8 cellular contexts compared by ENCODE assay signal in genomic region chr14:35384386-35385041, GRCh38. TPM values are rescaled to one million over a fixed set of nuclear protein-coding genes. Genes with fewer than 3 reads are reported as not detected.
DNase-seq lines count a peak whose midpoint lies in the region; ATAC-seq, FAIRE-seq and TF ChIP-seq lines count a peak whose summit lies in the region.

No MANE protein-coding gene starts in this region.

- TF ChIP-seq CTCF in PC-3 (conservative IDR thresholded peaks at IDR 0.05; ENCODE audit: low read depth, low read length) (no peak), endothelial cell of umbilical vein (IDR thresholded peaks at IDR 0.05; ENCODE audit: extremely low read depth in 1 of 2, insufficient read depth in 1 of 2, low read depth in 1 of 2, low read length in 2 of 2) (peak; percentile 10 to 15), thyroid gland (IDR thresholded peaks at IDR 0.05) (no peak), GM10266 (IDR thresholded peaks at IDR 0.05; ENCODE audit: control insufficient read depth, insufficient read depth, low read depth, missing control alignments) (no peak)

- BruUV-seq in PC-3 (replicated peaks; lab: Mats Ljungman, UMichigan): no TSS peak
- no TSS peak for BruUV-seq in endothelial cell of umbilical vein (replicated peaks; lab: Mats Ljungman, UMichigan)

- H3K9me2 ChIP-seq in PC-3 (replicated peaks; ENCODE audit: low read length): no peaks in the 10 kb centered on the region

- POLR2A ChIA-PET in PC-3 (lab: Charles Lee; ENCODE audit: unreplicated experiment) (no interaction called here), endothelial cell of umbilical vein (lab: Charles Lee) (interaction anchor here (1.2 to 2.3 kb wide), 2 partner anchors 10 to 20 kb away, joined by 7 to 8 read pairs; partner anchors contain the start of gene NFKBIA)

- H3K27me3 ChIP-seq in PC-3 (ENCODE audit: low read length) (no peaks in the 10 kb centered on the region), endothelial cell of umbilical vein (ENCODE audit: control insufficient read depth in 2 of 2, insufficient read depth in 2 of 2, low read length in 2 of 2) (no peaks in the 10 kb centered on the region), thyroid gland (no peaks in the 10 kb centered on the region)

- H3K27ac ChIP-seq in PC-3 (ENCODE audit: low read length) (no peak overlapping the region), endothelial cell of umbilical vein (ENCODE audit: insufficient read depth, low read depth, low read length) (peak overlapping the region; percentile 80), mesodermal cell (ENCODE audit: low read depth, low read length, severe bottlenecking) (peak overlapping the region; percentile 69), thyroid gland (peak overlapping the region; percentile 51 to 91 (median 89))

- no peaks in the 10 kb centered on the region for H3K9me3 ChIP-seq in PC-3 (ENCODE audit: low read length)
- H3K9me3 ChIP-seq in endothelial cell of umbilical vein (replicated peaks; ENCODE audit: control insufficient read depth, insufficient read depth, low read length): no peaks in the 10 kb centered on the region
- no peaks in the 10 kb centered on the region for H3K9me3 ChIP-seq in mesodermal cell (ENCODE audit: control insufficient read depth, low read length)
- H3K9me3 ChIP-seq in thyroid gland: no peaks in the 10 kb centered on the region

- H3K9ac ChIP-seq in PC-3 (ENCODE audit: low read length) (no peak overlapping the region), endothelial cell of umbilical vein (replicated peaks; ENCODE audit: extremely low read depth, insufficient read depth, low read length) (peak overlapping the region; percentile 40)

- no peaks in the 10 kb centered on the region for H3K36me3 ChIP-seq in PC-3 (ENCODE audit: low read depth, low read length)
- H3K36me3 ChIP-seq in endothelial cell of umbilical vein (ENCODE audit: control insufficient read depth in 2 of 2, extremely low read depth in 1 of 2, insufficient read depth in 2 of 2, low read length in 2 of 2): no peaks in the 10 kb centered on the region
- no peaks in the 10 kb centered on the region for H3K36me3 ChIP-seq in mesodermal cell (ENCODE audit: control insufficient read depth, insufficient read depth, low read length)
- no peaks in the 10 kb centered on the region for H3K36me3 ChIP-seq in thyroid gland

- WGBS in mesodermal cell (ENCODE audit: insufficient coverage in 2 of 2), 2 experiments: 85 to 89% methylated on average over 9 to 10 of the region's 12 CpGs
- WGBS in thyroid gland, 2 donors: 66 to 79% methylated on average over 11 to 12 of the region's 12 CpGs

- H3K4me3 ChIP-seq in PC-3 (ENCODE audit: low read length) (no peak overlapping the region), endothelial cell of umbilical vein (replicated peaks in 1 of 3; ENCODE audit: insufficient read depth in 1 of 3, low read depth in 1 of 3, low read length in 3 of 3) (no peak overlapping the region), mesodermal cell (ENCODE audit: extremely low read depth, insufficient read depth, low read length, poor library complexity, severe bottlenecking) (no peak overlapping the region), thyroid gland (replicated peaks in 1 of 3) (no peak overlapping the region)

- H4K20me1 ChIP-seq in PC-3 (ENCODE audit: low read length) (no peaks in the 10 kb centered on the region), endothelial cell of umbilical vein (replicated peaks; ENCODE audit: control insufficient read depth, extremely low read depth, insufficient read depth, low read length) (no peaks in the 10 kb centered on the region)

- no peaks in the 10 kb centered on the region for H3K9me1 ChIP-seq in endothelial cell of umbilical vein (replicated peaks; ENCODE audit: control insufficient read depth, extremely low read depth, insufficient read depth, low read length)

- DNase-seq in PC-3: no peak
- DNase-seq in endothelial cell of umbilical vein (ENCODE audit: low read depth, low spot score): peak; percentile 89
- peak; percentile 37 to 50 for DNase-seq in thyroid gland
- DNase-seq in activated CD4-positive, alpha-beta T cell treated with anti-CD3 and anti-CD28 coated beads for 48 hours: no peak
- no peak for DNase-seq in putamen (ENCODE audit: low spot score)
- DNase-seq in GM10266 (ENCODE audit: extremely low spot score): no peak

- CTCF ChIA-PET in PC-3 (lab: Charles Lee) (interaction anchor here (0.7 kb wide), 1 partner anchor 9 kb away, joined by 3 read pairs; no protein-coding TSS in a partner anchor), endothelial cell of umbilical vein (lab: Charles Lee) (interaction anchor here (0.6 to 2.6 kb wide), 13 partner anchors 8 to 123 kb away, joined by 3 to 12 read pairs (median 4); partner anchors contain the start of genes NFKBIA and PSMA6)

- H3F3A ChIP-seq in PC-3 (ENCODE audit: low read length, unreplicated experiment): no peaks in the 10 kb centered on the region

- no peak overlapping the region for H3K4me2 ChIP-seq in PC-3 (ENCODE audit: low read length)
- H3K4me2 ChIP-seq in endothelial cell of umbilical vein (ENCODE audit: insufficient read depth, low read length): no peak overlapping the region

- intact Hi-C loops in PC-3 (cut with micrococcal nuclease): no loop called here
- intact Hi-C loops in endothelial cell of umbilical vein (cut with micrococcal nuclease): loop anchor here (1.0 kb wide), 3 partner anchors 19 to 92 kb away; partner anchors contain the start of genes NFKBIA and PSMA6
- intact Hi-C loops in thyroid gland (cut with DNase I): no loop called here

- 0 out of 2 replicates have a peak, but pooled peaks have one; percentile 9 for ATAC-seq in PC-3
- no peak for ATAC-seq in GM21526 (IDR thresholded peaks at IDR 0.05; ENCODE audit: low FRiP score, unreplicated experiment)

- TF ChIP-seq POLR2A in endothelial cell of umbilical vein (IDR thresholded peaks at IDR 0.05; ENCODE audit: low read depth, low read length) (no peak), thyroid gland (IDR thresholded peaks at IDR 0.05) (no peak)

- FAIRE-seq in endothelial cell of umbilical vein (lab: Jason Lieb, UNC): peak; percentile 99

- no peak overlapping the region for H2AFZ ChIP-seq in PC-3 (ENCODE audit: low read length)
- peak overlapping the region; percentile 52 for H2AFZ ChIP-seq in endothelial cell of umbilical vein (ENCODE audit: low read depth, low read length)

- dilution Hi-C loops in endothelial cell of umbilical vein (cut with MboI; ENCODE audit: extremely low pct_ligation_motif_present, low sequenced_read_pairs): no loop called here

- no peaks in the 10 kb centered on the region for H3K79me2 ChIP-seq in PC-3 (ENCODE audit: low read length)
- H3K79me2 ChIP-seq in endothelial cell of umbilical vein (ENCODE audit: control insufficient read depth, insufficient read depth, low read length): no peaks in the 10 kb centered on the region

- H3K4me1 ChIP-seq in PC-3 (ENCODE audit: insufficient read depth, low read length): no peaks in the 10 kb centered on the region
- peaks cover 24% of the 10 kb centered on the region for H3K4me1 ChIP-seq in endothelial cell of umbilical vein (ENCODE audit: control insufficient read depth, extremely low read depth, insufficient read depth, low read length)
- peaks cover 20% of the 10 kb centered on the region for H3K4me1 ChIP-seq in mesodermal cell (ENCODE audit: control insufficient read depth, insufficient read depth, low read length, poor library complexity, severe bottlenecking)
- H3K4me1 ChIP-seq in thyroid gland: peaks cover 36 to 47% of the 10 kb centered on the region in 2 donors

TF ChIP-seq in endothelial cell of umbilical vein, 7 proteins besides CTCF, POLR2A, EP300 and RAD21:
- TF ChIP-seq FOS (IDR thresholded peaks at IDR 0.05; ENCODE audit: borderline replicate concordance, insufficient read depth, low read length): peak; percentile 68
- TF ChIP-seq GATA2 (IDR thresholded peaks at IDR 0.05; ENCODE audit: insufficient read depth, insufficient read length, low read depth, low read length): no peak
- TF ChIP-seq MYC (IDR thresholded peaks at IDR 0.05; ENCODE audit: low read depth, low read length): no peak
- no peak for TF ChIP-seq MAX (IDR thresholded peaks at IDR 0.05; ENCODE audit: insufficient read depth, insufficient read length)
- no peak for TF ChIP-seq JUN (IDR thresholded peaks at IDR 0.05; ENCODE audit: borderline replicate concordance, insufficient read depth, insufficient read length, low read depth)
- peak; percentile 45 for TF ChIP-seq POLR2AphosphoS5 (IDR thresholded peaks at IDR 0.05; ENCODE audit: insufficient read depth, low read depth, low read length)
- TF ChIP-seq EZH2 (IDR thresholded peaks at IDR 0.05; ENCODE audit: borderline replicate concordance, low read depth, low read length, severe bottlenecking): no peak

RNA-seq across cellular contexts. Expression of gene NFKBIA, which starts 20.0 kb away (rescaled TPM):
- total RNA-seq in PC-3 (2014; rRNA removed) (186 and 226 TPM in 2 replicates), endothelial cell of umbilical vein (52.5 and 55.7 TPM in 2 replicates), thyroid gland (100 to 1,000 TPM; 200 to 434 (median 356) TPM)
- 80.3 and 82.8 TPM in 2 replicates for polyA plus RNA-seq in endothelial cell of umbilical vein
- polyA plus RNA-seq in endothelial cell of umbilical vein (2011; cell fraction: cytosol; rRNA removed): 59.3 and 76.4 TPM in 2 replicates
- polyA plus RNA-seq in endothelial cell of umbilical vein (2011; cell fraction: nucleus; rRNA removed): 246 and 311 TPM in 2 replicates
- polyA plus RNA-seq in endothelial cell of umbilical vein (2012): 41.8 and 54.3 TPM in 2 replicates
- polyA minus RNA-seq in endothelial cell of umbilical vein: 118 and 161 TPM in 2 replicates
- polyA minus RNA-seq in endothelial cell of umbilical vein (2011; cell fraction: cytosol; rRNA and poly(A)+ RNA removed): 147 TPM
- 215 and 321 TPM in 2 replicates for polyA minus RNA-seq in endothelial cell of umbilical vein (2011; cell fraction: nucleus; rRNA and poly(A)+ RNA removed)
- polyA plus RNA-seq in mesodermal cell (2013, experiment 1 of 2): 51.8 TPM
- 46.6 TPM for polyA plus RNA-seq in mesodermal cell (2013, experiment 2 of 2)

Comparison
In these comparisons a context has a peak if more than half of its experiments do, and no peak if none do; other contexts are left out.
1. DNase-seq: peak in endothelial cell of umbilical vein (single experiment) and thyroid gland (2 of 2); none in PC-3 (single experiment), activated CD4-positive, alpha-beta T cell treated with anti-CD3 and anti-CD28 coated beads for 48 hours (single experiment), putamen (single experiment) and GM10266 (single experiment).
2. CTCF ChIP-seq: peak in endothelial cell of umbilical vein (2 of 2); none in PC-3 (single experiment), thyroid gland (0 of 6) and GM10266 (single experiment).